Comparison of ENCODE assay signal across 8 cellular contexts in genomic region chr18:11857177-11857887, GRCh38. TPM values are rescaled to one million over a fixed set of nuclear protein-coding genes. Genes with fewer than 3 reads are reported as not detected.
DNase-seq lines count a peak whose midpoint lies in the region; ATAC-seq, FAIRE-seq and TF ChIP-seq lines count a peak whose summit lies in the region.
"Had no signal": no experiment of that assay in that cellular context is flagged by ENCODE, and none has a peak within 500 bp of the region (broad histone marks: within the 10 kb centered on the region; RNA-seq: fewer than 3 reads in every experiment).

No MANE protein-coding gene starts in this region.

- peak overlapping the region; percentile 63 for H3K4me3 Mint-ChIP-seq in osteocyte (ENCODE audit: unreplicated experiment)
- no peak overlapping the region for H3K4me3 Mint-ChIP-seq in T-helper 17 cell
- H3K4me3 Mint-ChIP-seq: stimulated activated naive CD8-positive, alpha-beta T cell treated with anti-CD3 and anti-CD28 coated beads, Interleukin-15, Interleukin-2, amounts not matched to agents 100 ng/mL and 50 ng/mL, for 24 hours had no signal

- FAIRE-seq in GM19239 (lab: Jason Lieb, UNC) = no peak

- peak; percentile 33 for DNase-seq in HEK293T (ENCODE audit: extremely low spot score)
- peak; percentile 64 to 78 for DNase-seq in SJSA1 (ENCODE audit: low read depth in 1 of 2, low spot score in 2 of 2)
- DNase-seq in foreskin keratinocyte = peak; percentile 99 to 100
- DNase-seq in osteocyte (ENCODE audit: extremely low spot score, unreplicated experiment) = peak; percentile 89
- no peak for DNase-seq in T-helper 17 cell
- DNase-seq in GM19239 (ENCODE audit: insufficient read length, low spot score) = no peak

- H3K4me1 Mint-ChIP-seq in osteocyte (ENCODE audit: unreplicated experiment) (peaks cover 66% of the 10 kb centered on the region), T-helper 17 cell (peaks cover 12% of the 10 kb centered on the region)

- 0 out of 2 replicates have a peak, but pooled peaks cover 4% of the 10 kb centered on the region for H3K36me3 ChIP-seq in SJSA1

- H3K4me3 ChIP-seq in SJSA1 = no peak overlapping the region

- no peak for TF ChIP-seq CTCF in foreskin keratinocyte (conservative IDR thresholded peaks at IDR 0.05)
- TF ChIP-seq CTCF in osteocyte (IDR thresholded peaks at IDR 0.05) = no peak

- no peaks in the 10 kb centered on the region for H3K27me3 Mint-ChIP-seq in osteocyte (ENCODE audit: unreplicated experiment)
- H3K27me3 Mint-ChIP-seq in T-helper 17 cell = peaks cover 6% of the 10 kb centered on the region
- H3K27me3 Mint-ChIP-seq: stimulated activated naive CD8-positive, alpha-beta T cell treated with anti-CD3 and anti-CD28 coated beads, Interleukin-15, Interleukin-2, amounts not matched to agents 100 ng/mL and 50 ng/mL, for 24 hours had no signal

- ATAC-seq in foreskin keratinocyte (peak; percentile 85), HG03565 (IDR thresholded peaks at IDR 0.05; ENCODE audit: unreplicated experiment) (no peak), T-helper 17 cell (no peak)

- no peaks in the 10 kb centered on the region for H3K9me3 Mint-ChIP-seq in osteocyte (ENCODE audit: unreplicated experiment)
- H3K9me3 Mint-ChIP-seq: stimulated activated naive CD8-positive, alpha-beta T cell treated with anti-CD3 and anti-CD28 coated beads, Interleukin-15, Interleukin-2, amounts not matched to agents 100 ng/mL and 50 ng/mL, for 24 hours had no signal

- POLR2A ChIA-PET in HEK293T (lab: Yijun Ruan, JAX) = no interaction called here

- H3K27ac Mint-ChIP-seq in osteocyte (ENCODE audit: unreplicated experiment) (peak overlapping the region; percentile 99), T-helper 17 cell (no peak overlapping the region)
- H3K27ac Mint-ChIP-seq: stimulated activated naive CD8-positive, alpha-beta T cell treated with anti-CD3 and anti-CD28 coated beads, Interleukin-15, Interleukin-2, amounts not matched to agents 100 ng/mL and 50 ng/mL, for 24 hours had no signal

- no peaks in the 10 kb centered on the region for H3K9me3 ChIP-seq in SJSA1 (replicated peaks)
- H3K9me3 ChIP-seq in T-helper 17 cell (ENCODE audit: control insufficient read depth, low read length, poor library complexity, severe bottlenecking) = no peaks in the 10 kb centered on the region

- no peaks in the 10 kb centered on the region for H3K36me3 Mint-ChIP-seq in osteocyte (ENCODE audit: unreplicated experiment)
- H3K36me3 Mint-ChIP-seq in T-helper 17 cell (ENCODE audit: low read depth) = peaks cover 3% of the 10 kb centered on the region

- H3K27me3 ChIP-seq in SJSA1 (replicated peaks) = no peaks in the 10 kb centered on the region
- H3K27me3 ChIP-seq in foreskin keratinocyte = no peaks in the 10 kb centered on the region

- CTCF ChIA-PET in HEK293T (lab: Yijun Ruan, JAX) = no interaction called here

- H3K4me1 ChIP-seq in SJSA1 (replicated peaks) = peaks cover 47% of the 10 kb centered on the region
- H3K4me1 ChIP-seq in foreskin keratinocyte = peaks cover 28% of the 10 kb centered on the region

- H3K27ac ChIP-seq in SJSA1 (peak overlapping the region; percentile 83), foreskin keratinocyte (peak overlapping the region; percentile 98)

TF ChIP-seq in HEK293T, 16 proteins besides CTCF, POLR2A, EP300 and RAD21:
- TF ChIP-seq LEF1 (IDR thresholded peaks at IDR 0.05; ENCODE audit: borderline replicate concordance) (no peak), ZNF384 (IDR thresholded peaks at IDR 0.05) (peak; percentile 52; the same call in 1 of the 2 replicates)
TF ChIP-seq in HEK293T: peak in this region for 1.

RNA-seq across cellular contexts. Expression of gene CHMP1B, which starts 6.1 kb away (rescaled TPM):
- total RNA-seq in SJSA1 (2014; rRNA removed; shearing (Covaris generic)) = 27.2 and 32.9 TPM in 2 replicates
- 29.1 and 31.8 TPM in 2 replicates for total RNA-seq in foreskin keratinocyte
- 19.2 and 21.9 TPM in 2 replicates for polyA plus RNA-seq in foreskin keratinocyte
- total RNA-seq in osteocyte = 45.6 and 50.3 TPM in 2 replicates
- 10 to 100 TPM; 81.4 to 98.5 TPM for total RNA-seq in T-helper 17 cell

RNA-seq across cellular contexts. Expression of gene MPPE1, which starts 50.8 kb away (rescaled TPM):
- 30.5 and 36.4 TPM in 2 replicates for total RNA-seq in SJSA1 (2014; rRNA removed; shearing (Covaris generic))
- total RNA-seq in foreskin keratinocyte = 14.4 and 19.1 TPM in 2 replicates
- 14.1 and 16.4 TPM in 2 replicates for polyA plus RNA-seq in foreskin keratinocyte
- 49.4 and 58.6 TPM in 2 replicates for total RNA-seq in osteocyte
- 10 to 100 TPM; 72.9 to 79.3 TPM for total RNA-seq in T-helper 17 cell

Comparison
In these comparisons a context has a peak if more than half of its experiments do, and no peak if none do; other contexts are left out.
1. DNase-seq: peak in HEK293T (single experiment), SJSA1 (2 of 2), foreskin keratinocyte (2 of 2) and osteocyte (single experiment); none in T-helper 17 cell (0 of 3) and GM19239 (single experiment).